8 cellular contexts compared by ENCODE assay signal in genomic region chr15:60479361-60479684, GRCh38. TPM values are rescaled to one million over a fixed set of nuclear protein-coding genes. Genes with fewer than 3 reads are reported as not detected.
DNase-seq lines count a peak whose midpoint lies in the region; ATAC-seq and TF ChIP-seq lines count a peak whose summit lies in the region.

No MANE protein-coding gene starts in this region.

- H3K27me3 ChIP-seq in heart left ventricle (no peaks in the 10 kb centered on the region), skeletal muscle satellite cell (ENCODE audit: control insufficient read depth, insufficient read depth, low read length) (no peaks in the 10 kb centered on the region)

- peaks cover 37% of the 10 kb centered on the region for H3K4me1 Mint-ChIP-seq in activated CD4-positive, alpha-beta T cell treated with anti-CD3 and anti-CD28 coated beads, Interleukin-2, amount 10 ng/mL, durations not matched to agents 24 days and 14 days
- peaks cover 44% of the 10 kb centered on the region for H3K4me1 Mint-ChIP-seq in T-helper 17 cell

- TF ChIP-seq CTCF in heart left ventricle (IDR thresholded peaks at IDR 0.05), result no peak

- H3K36me3 ChIP-seq in heart left ventricle, result peaks cover 0 to 13% (median 5%) of the 10 kb centered on the region in 9 donors
- H3K36me3 ChIP-seq in skeletal muscle satellite cell (ENCODE audit: insufficient read depth, low read length), result no peaks in the 10 kb centered on the region

- intact Hi-C loops in activated CD4-positive, alpha-beta T cell treated with anti-CD3 and anti-CD28 coated beads, Interleukin-2, amount 10 ng/mL, durations not matched to agents 24 days and 14 days (cut with micrococcal nuclease), result loop anchor here (1.0 to 5.0 kb wide), 8 partner anchors 41 to 560 kb away; partner anchors contain the start of gene ANXA2
- intact Hi-C loops in heart left ventricle (cut with DNase I), result loop anchor here in 1 of 10 donors (2.0 kb wide), 1 partner anchor 81 kb away; no protein-coding TSS in a partner anchor

- WGBS in heart left ventricle, 4 donors, result 16 to 24% (median 19%) methylated on average over 5 of the region's 5 CpGs

- H3K4me2 ChIP-seq in skeletal muscle satellite cell (ENCODE audit: low read length), result peak overlapping the region; percentile 98

- H3K36me3 Mint-ChIP-seq in activated CD4-positive, alpha-beta T cell treated with anti-CD3 and anti-CD28 coated beads, Interleukin-2, amount 10 ng/mL, durations not matched to agents 24 days and 14 days (ENCODE audit: low read depth), result peaks cover 18% of the 10 kb centered on the region
- peaks cover 9% of the 10 kb centered on the region for H3K36me3 Mint-ChIP-seq in T-helper 17 cell (ENCODE audit: low read depth)

- H3K27ac Mint-ChIP-seq in activated CD4-positive, alpha-beta T cell treated with anti-CD3 and anti-CD28 coated beads, Interleukin-2, amount 10 ng/mL, durations not matched to agents 24 days and 14 days, result peak overlapping the region; percentile 99
- H3K27ac Mint-ChIP-seq in T-helper 17 cell, result peak overlapping the region; percentile 99

- ATAC-seq in T-helper 17 cell, result peak; percentile 10
- peak in 2 of 4 donors; percentile 0 to 6 for ATAC-seq in heart left ventricle

- H3K9me3 ChIP-seq in T-helper 17 cell (ENCODE audit: control insufficient read depth, low read length, poor library complexity, severe bottlenecking) (no peaks in the 10 kb centered on the region), heart left ventricle (no peaks in the 10 kb centered on the region), skeletal muscle satellite cell (replicated peaks; ENCODE audit: low read length) (no peaks in the 10 kb centered on the region)

- no peaks in the 10 kb centered on the region for H3K9me3 Mint-ChIP-seq in activated CD4-positive, alpha-beta T cell treated with anti-CD3 and anti-CD28 coated beads, Interleukin-2, amount 10 ng/mL, durations not matched to agents 24 days and 14 days

- H3K9ac ChIP-seq in skeletal muscle satellite cell (ENCODE audit: low read depth, low read length), result peak overlapping the region; percentile 90

- no peak for DNase-seq in activated CD4-positive, alpha-beta T cell treated with anti-CD3 and anti-CD28 coated beads, Interleukin-2, amount 10 ng/mL, durations not matched to agents 24 days and 14 days
- no peak for DNase-seq in activated CD4-positive, alpha-beta T cell treated with anti-CD3 and anti-CD28 coated beads, Interleukin-2, amount 50 U/mL, for 48 hours
- DNase-seq in T-helper 17 cell (no peak), heart left ventricle (no peak), AG20443 (ENCODE audit: low spot score) (no peak), NAMALWA (ENCODE audit: low spot score) (no peak)
- DNase-seq in stimulated activated naive CD4-positive, alpha-beta T cell (lab: John Stamatoyannopoulos, UW), result no peak

- peak overlapping the region; percentile 60 to 90 (median 73) for H3K4me3 ChIP-seq in heart left ventricle
- peak overlapping the region; percentile 76 for H3K4me3 ChIP-seq in skeletal muscle satellite cell (ENCODE audit: low read length)

- no peaks in the 10 kb centered on the region for H3K27me3 Mint-ChIP-seq in activated CD4-positive, alpha-beta T cell treated with anti-CD3 and anti-CD28 coated beads, Interleukin-2, amount 10 ng/mL, durations not matched to agents 24 days and 14 days
- H3K27me3 Mint-ChIP-seq in T-helper 17 cell, result no peaks in the 10 kb centered on the region

- H3K27ac ChIP-seq in heart left ventricle, result peak overlapping the region; percentile 90 to 98 (median 92)

- no peak for TF ChIP-seq POLR2A in heart left ventricle (IDR thresholded peaks at IDR 0.05)

- H3K4me3 Mint-ChIP-seq in activated CD4-positive, alpha-beta T cell treated with anti-CD3 and anti-CD28 coated beads, Interleukin-2, amount 10 ng/mL, durations not matched to agents 24 days and 14 days, result peak overlapping the region; percentile 95
- peak overlapping the region; percentile 99 for H3K4me3 Mint-ChIP-seq in T-helper 17 cell

- H3K4me1 ChIP-seq in heart left ventricle, result peaks cover 3 to 43% (median 30%) of the 10 kb centered on the region in 12 donors
- peaks cover 30% of the 10 kb centered on the region for H3K4me1 ChIP-seq in skeletal muscle satellite cell (ENCODE audit: control insufficient read depth, insufficient read depth, low read length)

RNA-seq across cellular contexts. Expression of gene ICE2, which starts 0.4 kb away (rescaled TPM):
- 55.4 and 62.6 TPM in 2 replicates for total RNA-seq in activated CD4-positive, alpha-beta T cell treated with anti-CD3 and anti-CD28 coated beads, Interleukin-2, amount 10 ng/mL, durations not matched to agents 24 days and 14 days
- total RNA-seq in T-helper 17 cell, result 10 to 100 TPM; 32.9 to 39.8 TPM
- 10 to 100 TPM in 8 of 9 donors, 1 to 10 TPM in 1; 9.1 to 28.8 (median 23.7) TPM for total RNA-seq in heart left ventricle
- 10 to 100 TPM in 1 of 2 donors, 1 to 10 TPM in 1; 8.4 to 11.1 TPM for polyA plus RNA-seq in heart left ventricle
- 20.5 and 21.3 TPM in 2 replicates for total RNA-seq in skeletal muscle satellite cell (2012; rRNA removed)
